ENCODE assay signal across 9 cellular contexts in the genomic region with DNA sequence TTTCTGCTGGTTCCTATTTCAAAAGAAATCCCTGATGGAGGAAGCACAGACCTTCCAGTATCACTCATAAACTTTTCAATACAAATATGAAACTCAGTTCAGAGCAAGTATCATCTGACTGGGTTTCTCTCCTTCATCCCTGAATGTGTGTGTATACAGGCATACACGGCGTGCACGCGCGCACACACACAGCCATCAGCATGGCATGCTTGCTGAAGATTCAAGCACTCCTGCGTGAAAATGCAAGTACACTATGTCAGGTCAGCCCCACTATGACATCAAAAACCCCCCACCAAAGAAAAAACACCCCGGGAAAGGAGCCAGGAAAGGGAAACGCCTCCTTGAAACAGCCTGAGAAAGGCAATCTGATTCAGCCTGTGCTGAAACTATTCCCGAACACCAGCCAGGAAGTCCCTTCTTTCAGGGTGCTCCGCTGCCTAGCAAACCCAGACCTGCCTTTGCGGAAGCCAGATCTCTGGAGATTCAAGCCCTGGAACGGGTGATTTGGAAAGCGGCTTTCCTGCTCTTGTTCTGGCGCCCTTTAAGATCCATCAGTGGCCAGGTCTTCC. TPM values are rescaled to one million over a fixed set of nuclear protein-coding genes. Genes with fewer than 3 reads are reported as not detected.
DNase-seq lines count a peak whose midpoint lies in the region; ATAC-seq, FAIRE-seq and TF ChIP-seq lines count a peak whose summit lies in the region.
"Had no signal": no experiment of that assay in that cellular context is flagged by ENCODE, and none has a peak within 500 bp of the region (broad histone marks: within the 10 kb centered on the region; RNA-seq: fewer than 3 reads in every experiment).

No MANE protein-coding gene starts in this region.

- H3K27ac Mint-ChIP-seq in glutamatergic neuron (ENCODE audit: unreplicated experiment), result no peak overlapping the region

- DNase-seq in NCI-H524 (lab: John Stamatoyannopoulos, UW), result peak; percentile 12 to 52
- no peak for DNase-seq in NCI-H524 treated with DMSO at 0.1 percent for 48 hours (lab: John Stamatoyannopoulos, UW)
- peak; percentile 27 to 30 for DNase-seq in activated CD4-positive, alpha-beta T cell treated with anti-CD3 and anti-CD28 coated beads, Interleukin-2, amount 50 U/mL, for 48 hours
- DNase-seq in glutamatergic neuron, result peak; percentile 23
- no peak for DNase-seq in omental fat pad (ENCODE audit: low spot score)
- DNase-seq in epidermal melanocyte (ENCODE audit: insufficient read length, low spot score), result no peak
- no peak for DNase-seq in D721Med (ENCODE audit: insufficient read length, low spot score)

- peaks cover 7% of the 10 kb centered on the region for H3K4me1 Mint-ChIP-seq in glutamatergic neuron (ENCODE audit: low read depth, unreplicated experiment)

- no peak for TF ChIP-seq CTCF in glutamatergic neuron (IDR thresholded peaks at IDR 0.05; ENCODE audit: partially characterized antibody, unreplicated experiment)
- no peak for TF ChIP-seq CTCF in omental fat pad (IDR thresholded peaks at IDR 0.05)
- no peak for TF ChIP-seq CTCF in D721Med (IDR thresholded peaks at IDR 0.05; ENCODE audit: insufficient read depth, missing control alignments)

- peaks cover 7% of the 10 kb centered on the region for H3K36me3 Mint-ChIP-seq in glutamatergic neuron (ENCODE audit: unreplicated experiment)

- peaks cover 2% of the 10 kb centered on the region for H3K9me3 Mint-ChIP-seq in glutamatergic neuron (ENCODE audit: unreplicated experiment)

- ATAC-seq in HG02870 (IDR thresholded peaks at IDR 0.05; ENCODE audit: unreplicated experiment) (peak; percentile 14), omental fat pad (ENCODE audit: low FRiP score) (peak; percentile 55)

- no peak for FAIRE-seq in D721Med (lab: Jason Lieb, UNC)
- FAIRE-seq: G401.6 had no signal

- H3K27me3 Mint-ChIP-seq in glutamatergic neuron (ENCODE audit: unreplicated experiment), result no peaks in the 10 kb centered on the region

- no peak overlapping the region for H3K4me3 Mint-ChIP-seq in glutamatergic neuron (ENCODE audit: unreplicated experiment)

RNA-seq across cellular contexts. Expression of gene KLHL3, which starts 0.8 kb away (rescaled TPM):
- 5.7 TPM for total RNA-seq in glutamatergic neuron (ENCODE audit: unreplicated experiment)
- 1 to 10 TPM; 1.8 to 9.8 (median 4.0) TPM for total RNA-seq in omental fat pad

RNA-seq across cellular contexts. Expression of gene HNRNPA0, which starts 19.1 kb away (rescaled TPM):
- total RNA-seq in glutamatergic neuron (ENCODE audit: unreplicated experiment) (65.2 TPM), omental fat pad (10 to 100 TPM in 3 of 4 donors, 1 to 10 TPM in 1; 9.7 to 16.9 (median 12.8) TPM)

Comparison
In these comparisons a context has a peak if more than half of its experiments do, and no peak if none do; other contexts are left out.
1. DNase-seq: peak in NCI-H524 (2 of 2), activated CD4-positive, alpha-beta T cell treated with anti-CD3 and anti-CD28 coated beads, Interleukin-2, amount 50 U/mL, for 48 hours (2 of 2) and glutamatergic neuron (single experiment); none in NCI-H524 treated with DMSO at 0.1 percent for 48 hours (single experiment), omental fat pad (single experiment), epidermal melanocyte (single experiment) and D721Med (single experiment).